Comparison of ENCODE assay signal across 1 cellular context in genomic region chr19:47415953-47416666, GRCh38.
TF ChIP-seq lines count a peak whose summit lies in the region.

No MANE protein-coding gene starts in this region.

TF ChIP-seq in IMR-90, 13 proteins besides CTCF, POLR2A, EP300 and RAD21:
- TF ChIP-seq CEBPB (IDR thresholded peaks at IDR 0.05; ENCODE audit: low read depth, low read length) = no peak
- no peak for TF ChIP-seq SMC3 (IDR thresholded peaks at IDR 0.05; ENCODE audit: low read depth, low read length)
- TF ChIP-seq MXI1 (IDR thresholded peaks at IDR 0.05; ENCODE audit: borderline replicate concordance, low read depth, low read length) = no peak
- no peak for TF ChIP-seq RCOR1 (IDR thresholded peaks at IDR 0.05; ENCODE audit: insufficient replicate concordance, low read length)
TF ChIP-seq in IMR-90: peak in this region for 0.
